ENCODE assay signal across 1 cellular context in the genomic region with DNA sequence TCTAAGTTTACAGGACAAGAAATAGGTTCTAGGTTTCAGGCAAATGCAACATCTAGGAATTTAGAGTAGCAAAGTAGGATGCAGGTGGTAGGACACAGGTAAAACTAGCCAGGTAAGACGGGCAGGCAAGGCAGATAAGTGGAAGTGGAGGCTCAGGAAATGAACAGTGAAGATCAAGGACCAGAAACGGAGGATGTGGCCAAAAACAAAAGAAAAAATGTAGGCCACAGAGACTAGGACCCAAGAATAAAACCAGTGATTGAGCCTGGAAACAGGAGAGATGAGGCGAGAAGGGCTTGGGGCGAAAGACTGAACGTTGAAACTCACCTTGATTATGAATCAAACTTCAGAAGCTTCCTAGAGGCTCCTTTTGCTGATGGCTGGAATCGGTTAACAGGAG.
TF ChIP-seq lines count a peak whose summit lies in the region.

No MANE protein-coding gene starts in this region.

TF ChIP-seq in K562, 482 proteins besides CTCF, POLR2A, EP300 and RAD21:
- TF ChIP-seq SRSF1 (IDR thresholded peaks at IDR 0.05; ENCODE audit: low read depth, low read length) (no peak), ZNF644 (tag; IDR thresholded peaks at IDR 0.05; ENCODE audit: low read depth) (no peak), ZNF146 (CRISPR knock-in tag; IDR thresholded peaks at IDR 0.05; ENCODE audit: unreplicated experiment) (no peak), SP1 (CRISPR knock-in tag; IDR thresholded peaks at IDR 0.05) (no peak), MECOM (CRISPR knock-in tag; IDR thresholded peaks at IDR 0.05) (no peak)
